15 cellular contexts compared by ENCODE assay signal in genomic region chr12:1162083-1162760, GRCh38.
DNase-seq lines count a peak whose midpoint lies in the region; ATAC-seq and TF ChIP-seq lines count a peak whose summit lies in the region.
"Had no signal": no experiment of that assay in that cellular context is flagged by ENCODE, and none has a peak within 500 bp of the region (broad histone marks: within the 10 kb centered on the region; RNA-seq: fewer than 3 reads in every experiment).

No MANE protein-coding gene starts in this region.

- H3K27ac Mint-ChIP-seq in neural progenitor cell, result peak overlapping the region; percentile 18
- H3K27ac Mint-ChIP-seq: activated CD8-positive, alpha-beta T cell treated with anti-CD3 and anti-CD28 coated beads, Interleukin-2, amount 10 ng/mL, durations not matched to agents 7 days and 5 days; activated naive CD8-positive, alpha-beta T cell treated with anti-CD3 and anti-CD28 coated beads, Interleukin-2, amount 50 U/mL, for 24 hours; activated T-helper 1 cell treated with anti-CD3 and anti-CD28 coated beads, Interleukin-12 subunit alpha, Interleukin-12 subunit beta, Interleukin-2, Interleukin-4 antibody, amounts not matched to agents 30 ng/mL and 10 ng/mL and 1 ng/mL, durations not matched to agents 14 hours and 24 hours and 36 hours had no signal

- H3K27me3 ChIP-seq in WERI-Rb-1 (ENCODE audit: insufficient read depth, low read depth, severe bottlenecking) (no peaks in the 10 kb centered on the region), neural progenitor cell (no peaks in the 10 kb centered on the region), tibial nerve (no peaks in the 10 kb centered on the region), H7 (ENCODE audit: control insufficient read depth, insufficient read depth, low read length) (no peaks in the 10 kb centered on the region)
- H3K27me3 ChIP-seq: left lung, ovary had no signal

- no peaks in the 10 kb centered on the region for H3K27me3 Mint-ChIP-seq in neural progenitor cell (ENCODE audit: insufficient read depth, low read depth)
- H3K27me3 Mint-ChIP-seq: activated naive CD8-positive, alpha-beta T cell treated with anti-CD3 and anti-CD28 coated beads, Interleukin-2, amount 50 U/mL, for 24 hours had no signal

- TF ChIP-seq CTCF in WERI-Rb-1 (IDR thresholded peaks at IDR 0.05; ENCODE audit: low read depth, low read length), result no peak
- TF ChIP-seq CTCF in neural progenitor cell (IDR thresholded peaks at IDR 0.05), result no peak
- TF ChIP-seq CTCF in tibial nerve (IDR thresholded peaks at IDR 0.05), result no peak

- H3K79me2 ChIP-seq in neural progenitor cell (ENCODE audit: low read depth), result no peaks in the 10 kb centered on the region

- TF ChIP-seq EP300 in tibial nerve (IDR thresholded peaks at IDR 0.05), result no peak

- no peak for TF ChIP-seq POLR2A in tibial nerve (IDR thresholded peaks at IDR 0.05)

- H3K4me1 Mint-ChIP-seq in neural progenitor cell, result peaks cover 13% of the 10 kb centered on the region
- H3K4me1 Mint-ChIP-seq: activated naive CD8-positive, alpha-beta T cell treated with anti-CD3 and anti-CD28 coated beads, Interleukin-2, amount 50 U/mL, for 24 hours had no signal

- in situ Hi-C loops in G401 (cut with HindIII; ENCODE audit: low sequenced_read_pairs), result no loop called here

- no peak overlapping the region for H2AFZ ChIP-seq in neural progenitor cell (replicated peaks)

- H3K4me3 ChIP-seq in WERI-Rb-1 (ENCODE audit: low read depth, low read length) (no peak overlapping the region), neural progenitor cell (peak overlapping the region; percentile 1), tibial nerve (no peak overlapping the region), H7 (ENCODE audit: insufficient read depth, low read depth, low read length) (no peak overlapping the region)
- H3K4me3 ChIP-seq: left lung, ovary had no signal

- peaks cover 22% of the 10 kb centered on the region for H3K36me3 Mint-ChIP-seq in neural progenitor cell

- H3K4me1 ChIP-seq in neural progenitor cell, result peaks cover 19% of the 10 kb centered on the region
- H3K4me1 ChIP-seq in tibial nerve, result peaks cover 0 to 10% (median 0%) of the 10 kb centered on the region in 4 donors

- no peaks in the 10 kb centered on the region for H4K20me1 ChIP-seq in neural progenitor cell (ENCODE audit: low read depth)

- peaks cover 14% of the 10 kb centered on the region for H3F3A ChIP-seq in neural progenitor cell (ENCODE audit: low read depth)

- H3K9me3 ChIP-seq in WERI-Rb-1 (ENCODE audit: severe bottlenecking) (no peaks in the 10 kb centered on the region), neural progenitor cell (ENCODE audit: low read depth) (no peaks in the 10 kb centered on the region), tibial nerve (no peaks in the 10 kb centered on the region)
- H3K9me3 ChIP-seq: left lung, ovary had no signal

- H3K36me3 ChIP-seq in WERI-Rb-1, result no peaks in the 10 kb centered on the region; the same call in 1 of the 2 replicates
- H3K36me3 ChIP-seq in neural progenitor cell, result no peaks in the 10 kb centered on the region
- H3K36me3 ChIP-seq in tibial nerve, result peaks cover 0 to 10% (median 0%) of the 10 kb centered on the region in 3 donors
- H3K36me3 ChIP-seq in H7 (replicated peaks; ENCODE audit: control insufficient read depth, insufficient read depth, low read length), result no peaks in the 10 kb centered on the region
- H3K36me3 ChIP-seq: left lung, ovary had no signal

- H3K9me3 Mint-ChIP-seq in neural progenitor cell, result peaks cover 11% of the 10 kb centered on the region
- H3K9me3 Mint-ChIP-seq: activated naive CD8-positive, alpha-beta T cell treated with anti-CD3 and anti-CD28 coated beads, Interleukin-2, amount 50 U/mL, for 24 hours; activated T-helper 1 cell treated with anti-CD3 and anti-CD28 coated beads, Interleukin-12 subunit alpha, Interleukin-12 subunit beta, Interleukin-2, Interleukin-4 antibody, amounts not matched to agents 30 ng/mL and 10 ng/mL and 1 ng/mL, durations not matched to agents 14 hours and 24 hours and 36 hours had no signal

- H3K27ac ChIP-seq in WERI-Rb-1, result peak overlapping the region; percentile 10; the same call in 1 of the 2 replicates
- H3K27ac ChIP-seq in neural progenitor cell, result peak overlapping the region; percentile 42
- no peak overlapping the region for H3K27ac ChIP-seq in tibial nerve
- H3K27ac ChIP-seq: left lung, ovary had no signal

- H3K4me2 ChIP-seq in neural progenitor cell, result peak overlapping the region; percentile 40

- 47 to 51% methylated on average over 5 of the region's 5 CpGs for WGBS in tibial nerve, 2 donors

- ATAC-seq in GM18502 (IDR thresholded peaks at IDR 0.05; ENCODE audit: poor library complexity, unreplicated experiment), result no peak
- ATAC-seq: activated CD8-positive, alpha-beta T cell treated with anti-CD3 and anti-CD28 coated beads, Interleukin-2, amount 10 ng/mL, durations not matched to agents 7 days and 5 days; activated naive CD8-positive, alpha-beta T cell treated with anti-CD3 and anti-CD28 coated beads, Interleukin-2, amount 50 U/mL, for 24 hours; left lung had no signal

- H3K4me3 Mint-ChIP-seq in neural progenitor cell, result peak overlapping the region; percentile 2
- H3K4me3 Mint-ChIP-seq: activated CD8-positive, alpha-beta T cell treated with anti-CD3 and anti-CD28 coated beads, Interleukin-2, amount 10 ng/mL, durations not matched to agents 7 days and 5 days; activated naive CD8-positive, alpha-beta T cell treated with anti-CD3 and anti-CD28 coated beads, Interleukin-2, amount 50 U/mL, for 24 hours; activated T-helper 1 cell treated with anti-CD3 and anti-CD28 coated beads, Interleukin-12 subunit alpha, Interleukin-12 subunit beta, Interleukin-2, Interleukin-4 antibody, amounts not matched to agents 30 ng/mL and 10 ng/mL and 1 ng/mL, durations not matched to agents 14 hours and 24 hours and 36 hours had no signal

- DNase-seq in G401 (ENCODE audit: low spot score) (peak; percentile 44), NCI-H2227 treated with DMSO at 0.1 percent for 48 hours (lab: John Stamatoyannopoulos, UW) (peak; percentile 34), WERI-Rb-1 (peak; percentile 31), neural progenitor cell (ENCODE audit: low spot score) (peak; percentile 69), hippocampal formation (lab: John Stamatoyannopoulos, UW) (no peak), tibial nerve (ENCODE audit: low spot score in 2 of 2) (no peak), H7 (no peak)
- DNase-seq: activated CD8-positive, alpha-beta T cell treated with anti-CD3 and anti-CD28 coated beads, Interleukin-2, amount 10 ng/mL, durations not matched to agents 7 days and 5 days; activated naive CD8-positive, alpha-beta T cell treated with anti-CD3 and anti-CD28 coated beads, Interleukin-2, amount 50 U/mL, for 24 hours; left lung; NCI-H2029 treated with DMSO at 0.1 percent for 48 hours; ovary; small intestine had no signal

- no peak overlapping the region for H3K9ac ChIP-seq in neural progenitor cell

Comparison
In these comparisons a context has a peak if more than half of its experiments do, and no peak if none do; other contexts are left out.
1. DNase-seq: peak in G401 (single experiment), NCI-H2227 treated with DMSO at 0.1 percent for 48 hours (single experiment), WERI-Rb-1 (single experiment) and neural progenitor cell (single experiment); none in hippocampal formation (0 of 2), tibial nerve (0 of 2) and H7 (single experiment).
2. H3K27ac ChIP-seq: peak in WERI-Rb-1 (single experiment) and neural progenitor cell (single experiment); none in tibial nerve (0 of 4).